In genomic region chr9:112112519-112112918, GRCh38 we compare ENCODE assay signal across 10 cellular contexts.
A peak's percentile ranks its signal among the peaks of the same experiment; 100 is the strongest.
DNase-seq lines count a peak whose midpoint lies in the region; ATAC-seq and TF ChIP-seq lines count a peak whose summit lies in the region.
"Had no signal": no experiment of that assay in that cellular context is flagged by ENCODE, and none has a peak within 500 bp of the region (broad histone marks: within the 10 kb centered on the region; RNA-seq: fewer than 3 reads in every experiment).

No MANE protein-coding gene starts in this region.

- 84% methylated on average over 4 of the region's 4 CpGs for WGBS in hepatocyte (ENCODE audit: low lambda C conversion rate, missing lambda C conversion rate)
- 67 to 91% methylated on average over 2 to 4 of the region's 4 CpGs for WGBS in endodermal cell (ENCODE audit: insufficient coverage in 1 of 2, insufficient read length in 1 of 2), 2 experiments

- H2AFZ ChIP-seq in hepatocyte = no peak overlapping the region

- no peak overlapping the region for H3K9ac ChIP-seq in endodermal cell (ENCODE audit: extremely low read depth, low read length, poor library complexity, severe bottlenecking)

- H3K9me3 ChIP-seq in AG04450 (ENCODE audit: control insufficient read depth, insufficient read depth, low read length) (no peaks in the 10 kb centered on the region), hepatocyte (ENCODE audit: low read depth) (no peaks in the 10 kb centered on the region), endodermal cell (ENCODE audit: control insufficient read depth, low read length) (no peaks in the 10 kb centered on the region)
- H3K9me3 ChIP-seq: Caco-2, pancreas had no signal

- no peak for ATAC-seq in GM21360 (IDR thresholded peaks at IDR 0.05; ENCODE audit: unreplicated experiment)

- H3K4me2 ChIP-seq in hepatocyte = no peak overlapping the region

- H4K20me1 ChIP-seq in hepatocyte (ENCODE audit: insufficient read depth, poor library complexity, severe bottlenecking) = no peaks in the 10 kb centered on the region

- H3K4me3 ChIP-seq in AG04450 (ENCODE audit: low read depth, low read length) = no peak overlapping the region
- H3K4me3 ChIP-seq in hepatocyte = no peak overlapping the region
- no peak overlapping the region for H3K4me3 ChIP-seq in endodermal cell (ENCODE audit: low read length)
- H3K4me3 ChIP-seq: pancreas had no signal

- no peaks in the 10 kb centered on the region for H3K27me3 Mint-ChIP-seq in endodermal cell (ENCODE audit: insufficient read depth)

- H3K4me1 ChIP-seq in hepatocyte (ENCODE audit: insufficient read depth) (peaks cover 5% of the 10 kb centered on the region), endodermal cell (ENCODE audit: control insufficient read depth, insufficient read depth, low read length) (no peaks in the 10 kb centered on the region)
- H3K4me1 ChIP-seq: pancreas had no signal

- no peaks in the 10 kb centered on the region for H3K36me3 ChIP-seq in hepatocyte (replicated peaks; ENCODE audit: insufficient read depth, low read depth)
- no peaks in the 10 kb centered on the region for H3K36me3 ChIP-seq in endodermal cell (ENCODE audit: control insufficient read depth, insufficient read depth, low read length)
- H3K36me3 ChIP-seq: pancreas had no signal

- CTCF ChIA-PET in AG04450 (lab: Charles Lee) = interaction anchor here (0.9 to 3.1 kb wide), 8 partner anchors 10 to 353 kb away, joined by 3 to 17 read pairs (median 4); no protein-coding TSS in a partner anchor

- H3K27me3 ChIP-seq in AG04450 (ENCODE audit: control insufficient read depth, insufficient read depth, low read length) (no peaks in the 10 kb centered on the region), hepatocyte (no peaks in the 10 kb centered on the region), endodermal cell (ENCODE audit: control insufficient read depth, insufficient read depth, low read length, poor library complexity, severe bottlenecking) (no peaks in the 10 kb centered on the region)
- H3K27me3 ChIP-seq: pancreas had no signal

- no peaks in the 10 kb centered on the region for H3K9me3 Mint-ChIP-seq in endodermal cell

- H3K27ac ChIP-seq in AG04450 (ENCODE audit: low read depth, low read length) (no peak overlapping the region), hepatocyte (peak overlapping the region; percentile 20), endodermal cell (ENCODE audit: low read depth, low read length) (no peak overlapping the region)
- H3K27ac ChIP-seq: pancreas had no signal

- TF ChIP-seq CTCF in AG04450 (IDR thresholded peaks at IDR 0.05; ENCODE audit: low read depth, low read length) = no peak
- no peak for TF ChIP-seq CTCF in hepatocyte (IDR thresholded peaks at IDR 0.05; ENCODE audit: poor library complexity)
- no peak for TF ChIP-seq CTCF in endodermal cell (conservative IDR thresholded peaks at IDR 0.05)

- DNase-seq in AG04450 (ENCODE audit: low read depth, low spot score) (peak; percentile 39), HS-27A (ENCODE audit: low read depth) (peak; percentile 81), amniotic stem cell (lab: John Stamatoyannopoulos, UW) (peak; percentile 76), hepatocyte (ENCODE audit: low spot score) (no peak), GM19240 (ENCODE audit: insufficient read length, low spot score) (no peak), endodermal cell (no peak), medulla oblongata (ENCODE audit: extremely low spot score) (no peak)

- POLR2A ChIA-PET in AG04450 (lab: Yijun Ruan, JAX) = interaction anchor here (0.6 kb wide), 1 partner anchor 15 kb away, joined by 3 read pairs; no protein-coding TSS in a partner anchor

- H3K36me3 Mint-ChIP-seq in endodermal cell (ENCODE audit: low read depth) = peaks cover 15% of the 10 kb centered on the region

- no peak overlapping the region for H3K4me3 Mint-ChIP-seq in endodermal cell

- no peaks in the 10 kb centered on the region for H3K4me1 Mint-ChIP-seq in endodermal cell

- no peaks in the 10 kb centered on the region for H3K79me2 ChIP-seq in hepatocyte

- no peak overlapping the region for H3K27ac Mint-ChIP-seq in endodermal cell

- no peaks in the 10 kb centered on the region for H3K9me2 ChIP-seq in hepatocyte (replicated peaks; ENCODE audit: insufficient read depth)

Comparison
In these comparisons a context has a peak if more than half of its experiments do, and no peak if none do; other contexts are left out.
1. DNase-seq: peak in AG04450 (single experiment), HS-27A (single experiment) and amniotic stem cell (single experiment); none in hepatocyte (single experiment), GM19240 (single experiment), endodermal cell (single experiment) and medulla oblongata (single experiment).